Comparison of ENCODE assay signal across 5 cellular contexts in genomic region chr16:17482341-17482740, GRCh38. TPM values are rescaled to one million over a fixed set of nuclear protein-coding genes. Genes with fewer than 3 reads are reported as not detected.
DNase-seq lines count a peak whose midpoint lies in the region; FAIRE-seq and TF ChIP-seq lines count a peak whose summit lies in the region.
"Not testable (repeated sequence)": the region's sequence is repeated elsewhere in the genome, so short reads cannot be mapped to it uniquely, and the experiment has no call there.

No MANE protein-coding gene starts in this region.

- TF ChIP-seq CTCF in keratinocyte (optimal IDR thresholded peaks at IDR 0.05 in 1 of 3, IDR thresholded peaks at IDR 0.05 in 1 of 3, conservative IDR thresholded peaks at IDR 0.05 in 1 of 3; ENCODE audit: extremely low read depth in 1 of 3, insufficient read depth in 2 of 3, low read length in 3 of 3); thyroid gland (IDR thresholded peaks at IDR 0.05): not testable (repeated sequence)

- H3K27me3 ChIP-seq in duodenal mucosa (ENCODE audit: control insufficient read depth in 1 of 2, insufficient read depth in 2 of 2, low read length in 2 of 2); keratinocyte (ENCODE audit: control insufficient read depth, extremely low read depth, insufficient read depth, low read length); thyroid gland: not testable (repeated sequence)

- not testable (repeated sequence) for H2AFZ ChIP-seq in keratinocyte (ENCODE audit: control insufficient read depth, low read length)

- peak overlapping the region in 1 of 2 donors; percentile 40 for H3K9ac ChIP-seq in duodenal mucosa (ENCODE audit: low read depth in 1 of 2, low read length in 2 of 2)
- H3K9ac ChIP-seq in keratinocyte (ENCODE audit: control insufficient read depth, extremely low read depth, insufficient read depth, low read length), result not testable (repeated sequence)

- not testable (repeated sequence) for TF ChIP-seq POLR2A in thyroid gland (IDR thresholded peaks at IDR 0.05)

- not testable (repeated sequence) for FAIRE-seq in keratinocyte (lab: Jason Lieb, UNC)

- not testable (repeated sequence) for H3K9me3 ChIP-seq in duodenal mucosa (ENCODE audit: control insufficient read depth in 1 of 2, low read length in 2 of 2); keratinocyte (ENCODE audit: control insufficient read depth, low read depth, low read length); thyroid gland

- not testable (repeated sequence) for H4K20me1 ChIP-seq in keratinocyte (ENCODE audit: control insufficient read depth, extremely low read depth, insufficient read depth, low read length)

- not testable (repeated sequence) for H3K9me1 ChIP-seq in keratinocyte (ENCODE audit: control insufficient read depth, extremely low read depth, insufficient read depth, low read length)

- H3K4me2 ChIP-seq in keratinocyte (ENCODE audit: control insufficient read depth, extremely low read depth, insufficient read depth, low read depth, low read length), result peak overlapping the region; percentile 68

- not testable (repeated sequence) for H3K79me2 ChIP-seq in keratinocyte (ENCODE audit: control insufficient read depth, insufficient read depth, low read length)

- not testable (repeated sequence) for H3K27ac ChIP-seq in duodenal mucosa (ENCODE audit: low read depth, low read length); keratinocyte (ENCODE audit: control insufficient read depth, insufficient read depth, low read length)
- H3K27ac ChIP-seq in thyroid gland, result peak overlapping the region; percentile 62 to 77 (median 68)

- H3K4me3 ChIP-seq in duodenal mucosa (ENCODE audit: low read depth in 1 of 2, low read length in 2 of 2) (peak overlapping the region; percentile 57 to 64), keratinocyte (ENCODE audit: control insufficient read depth in 2 of 3, extremely low read depth in 1 of 3, insufficient read depth in 2 of 3, low read depth in 1 of 3, low read length in 3 of 3) (peak overlapping the region in 2 of 3 experiments; percentile 33 to 34)
- not testable (repeated sequence) for H3K4me3 ChIP-seq in thyroid gland (replicated peaks in 1 of 3)

- H3K4me1 ChIP-seq in duodenal mucosa (ENCODE audit: control insufficient read depth in 1 of 2, insufficient read depth in 2 of 2, low read length in 2 of 2) (peaks cover 19 to 31% of the 10 kb centered on the region in 2 donors), keratinocyte (ENCODE audit: control insufficient read depth, extremely low read depth, insufficient read depth, low read length) (peaks cover 12% of the 10 kb centered on the region)
- H3K4me1 ChIP-seq in thyroid gland, result not testable (repeated sequence)

- dilution Hi-C loops in keratinocyte (cut with MboI; ENCODE audit: extremely low pct_ligation_motif_present, low sequenced_read_pairs), result not testable (repeated sequence)

- peak; percentile 38 for DNase-seq in M059J (ENCODE audit: low read depth)
- not testable (repeated sequence) for DNase-seq in keratinocyte (ENCODE audit: low read depth, low spot score); thyroid gland
- DNase-seq in posterior vena cava (ENCODE audit: low spot score), result peak; percentile 29

- H3K36me3 ChIP-seq in duodenal mucosa (ENCODE audit: control insufficient read depth in 1 of 2, insufficient read depth in 2 of 2, low read length in 2 of 2); keratinocyte (ENCODE audit: control insufficient read depth in 2 of 2, extremely low read depth in 1 of 2, insufficient read depth in 2 of 2, low read length in 2 of 2); thyroid gland: not testable (repeated sequence)

- WGBS in thyroid gland, 2 donors, result 96% methylated on average over 4 of the region's 4 CpGs

- intact Hi-C loops in posterior vena cava (cut with DNase I); thyroid gland (cut with DNase I): not testable (repeated sequence)

RNA-seq across cellular contexts. Expression of gene XYLT1, which starts 11.6 kb away (rescaled TPM):
- 6.3 and 10.3 TPM in 2 replicates for total RNA-seq in M059J (2014; rRNA removed; shearing (Covaris generic))
- polyA plus RNA-seq in keratinocyte, result 4.4 to 10.0 TPM (median 6.1 TPM) in 3 replicates
- 2.4 TPM for polyA plus RNA-seq in keratinocyte (2011; ENCODE audit: low read depth)
- 2.8 and 3.2 TPM in 2 replicates for polyA plus RNA-seq in keratinocyte (2011; cell fraction: cytosol; rRNA removed)
- polyA plus RNA-seq in keratinocyte (2011; cell fraction: nucleus; rRNA removed), result 13.9 and 14.2 TPM in 2 replicates
- 4.9 and 8.9 TPM in 2 replicates for polyA plus RNA-seq in keratinocyte (2012; ENCODE audit: low replicate concordance)
- polyA minus RNA-seq in keratinocyte, result 19.2 to 30.8 TPM (median 26.0 TPM) in 3 replicates
- 10.6 TPM for polyA minus RNA-seq in keratinocyte (2011; cell fraction: cytosol; rRNA and poly(A)+ RNA removed)
- polyA minus RNA-seq in keratinocyte (2011; cell fraction: nucleus; rRNA and poly(A)+ RNA removed), result 26.4 and 32.7 TPM in 2 replicates
- total RNA-seq in posterior vena cava (10 to 100 TPM; 32.4 to 33.1 TPM), thyroid gland (10 to 100 TPM in 3 of 4 donors, 1 to 10 TPM in 1; 5.6 to 14.9 (median 10.8) TPM)
